Comparison of ENCODE assay signal across 9 cellular contexts in the genomic region with DNA sequence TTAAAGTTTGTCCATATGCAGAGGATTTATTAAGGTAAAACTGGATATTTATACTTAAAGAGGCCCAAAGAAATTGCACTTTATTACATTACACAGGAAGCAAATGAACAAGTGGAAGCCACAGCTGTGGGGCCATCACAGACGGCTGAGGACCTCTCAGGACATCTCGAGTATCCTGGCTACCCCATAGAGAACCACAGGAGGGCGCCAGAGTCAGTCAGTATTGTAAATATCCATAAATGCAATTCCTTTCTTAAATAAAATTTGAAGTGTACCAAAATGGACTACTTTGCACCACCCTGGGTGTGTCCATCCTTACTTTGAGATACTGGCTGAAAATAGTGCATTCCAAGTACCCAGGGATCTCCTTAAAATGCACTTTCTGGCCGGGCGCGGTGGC.
DNase-seq lines count a peak whose midpoint lies in the region; ATAC-seq and TF ChIP-seq lines count a peak whose summit lies in the region.
"Had no signal": no experiment of that assay in that cellular context is flagged by ENCODE, and none has a peak within 500 bp of the region (broad histone marks: within the 10 kb centered on the region; RNA-seq: fewer than 3 reads in every experiment).

No MANE protein-coding gene starts in this region.

- peak; percentile 58 for ATAC-seq in stimulated activated effector memory CD8-positive, alpha-beta T cell treated with anti-CD3 and anti-CD28 coated beads, Interleukin-12 subunit alpha, Interleukin-12 subunit beta, amount 100 ng/mL, for 72 hours

- no peaks in the 10 kb centered on the region for H3K36me3 Mint-ChIP-seq in endothelial cell (ENCODE audit: low read depth, unreplicated experiment)
- no peaks in the 10 kb centered on the region for H3K36me3 Mint-ChIP-seq in stimulated activated effector memory CD8-positive, alpha-beta T cell treated with anti-CD3 and anti-CD28 coated beads, Interleukin-12 subunit alpha, Interleukin-12 subunit beta, amount 100 ng/mL, for 72 hours
- H3K36me3 Mint-ChIP-seq: naive B cell had no signal

- 75% methylated on average over 6 of the region's 6 CpGs for WGBS in suprapubic skin

- no peak overlapping the region for H3K4me3 Mint-ChIP-seq in endothelial cell (ENCODE audit: unreplicated experiment)
- H3K4me3 Mint-ChIP-seq in stimulated activated effector memory CD8-positive, alpha-beta T cell treated with anti-CD3 and anti-CD28 coated beads, Interleukin-12 subunit alpha, Interleukin-12 subunit beta, amount 100 ng/mL, for 72 hours: no peak overlapping the region
- H3K4me3 Mint-ChIP-seq: naive B cell had no signal

- no peak overlapping the region for H3K27ac ChIP-seq in suprapubic skin
- no peak overlapping the region for H3K27ac ChIP-seq in left ventricle myocardium inferior (replicated peaks)

- H3K36me3 ChIP-seq in suprapubic skin (no peaks in the 10 kb centered on the region), left ventricle myocardium inferior (no peaks in the 10 kb centered on the region)

- H3K4me1 Mint-ChIP-seq in endothelial cell (ENCODE audit: unreplicated experiment): no peaks in the 10 kb centered on the region
- H3K4me1 Mint-ChIP-seq in stimulated activated effector memory CD8-positive, alpha-beta T cell treated with anti-CD3 and anti-CD28 coated beads, Interleukin-12 subunit alpha, Interleukin-12 subunit beta, amount 100 ng/mL, for 72 hours: no peaks in the 10 kb centered on the region

- no peak overlapping the region for H3K27ac Mint-ChIP-seq in endothelial cell (ENCODE audit: unreplicated experiment)
- no peak overlapping the region for H3K27ac Mint-ChIP-seq in stimulated activated effector memory CD8-positive, alpha-beta T cell treated with anti-CD3 and anti-CD28 coated beads, Interleukin-12 subunit alpha, Interleukin-12 subunit beta, amount 100 ng/mL, for 72 hours
- H3K27ac Mint-ChIP-seq: naive B cell had no signal

- no peaks in the 10 kb centered on the region for H3K27me3 ChIP-seq in suprapubic skin
- H3K27me3 ChIP-seq in left ventricle myocardium inferior (ENCODE audit: low read depth): no peaks in the 10 kb centered on the region

- H3K4me3 ChIP-seq in suprapubic skin (no peak overlapping the region), left ventricle myocardium inferior (no peak overlapping the region)

- TF ChIP-seq CTCF in endothelial cell (IDR thresholded peaks at IDR 0.05; ENCODE audit: unreplicated experiment) (peak; percentile 60), suprapubic skin (IDR thresholded peaks at IDR 0.05) (no peak), left ventricle myocardium inferior (IDR thresholded peaks at IDR 0.05; ENCODE audit: borderline replicate concordance) (no peak)

- no peak for TF ChIP-seq EP300 in suprapubic skin (IDR thresholded peaks at IDR 0.05)

- peak; percentile 10 for DNase-seq in activated CD8-positive, alpha-beta memory T cell treated with anti-CD3 and anti-CD28 coated beads, Interleukin-2, amount 50 U/mL, for 24 hours (ENCODE audit: extremely low read depth)
- DNase-seq in activated CD8-positive, alpha-beta memory T cell treated with anti-CD3 and anti-CD28 coated beads for 24 hours: no peak
- DNase-seq in OCI-M1 (lab: John Stamatoyannopoulos, UW): peak; percentile 62
- peak; percentile 31 for DNase-seq in endothelial cell (ENCODE audit: low spot score)
- DNase-seq in stimulated activated effector memory CD8-positive, alpha-beta T cell treated with anti-CD3 and anti-CD28 coated beads, Interleukin-12 subunit alpha, Interleukin-12 subunit beta, amount 100 ng/mL, for 72 hours (ENCODE audit: low spot score in 2 of 2): peak in 1 of 2 donors; percentile 62
- DNase-seq in pons (ENCODE audit: low spot score): no peak
- no peak for DNase-seq in suprapubic skin (ENCODE audit: low spot score in 2 of 2)
- no peak for DNase-seq in left ventricle myocardium inferior
- DNase-seq: naive B cell had no signal

- intact Hi-C loops in left ventricle myocardium inferior (cut with micrococcal nuclease): no loop called here

- TF ChIP-seq POLR2A in suprapubic skin (IDR thresholded peaks at IDR 0.05): no peak

- no peaks in the 10 kb centered on the region for H3K4me1 ChIP-seq in suprapubic skin
- H3K4me1 ChIP-seq in left ventricle myocardium inferior: no peaks in the 10 kb centered on the region

- no peaks in the 10 kb centered on the region for H3K9me3 ChIP-seq in suprapubic skin
- H3K9me3 ChIP-seq in left ventricle myocardium inferior (replicated peaks): peaks cover 17% of the 10 kb centered on the region

- H3K27me3 Mint-ChIP-seq in endothelial cell (ENCODE audit: unreplicated experiment): no peaks in the 10 kb centered on the region
- H3K27me3 Mint-ChIP-seq: naive B cell had no signal

- no peaks in the 10 kb centered on the region for H3K9me3 Mint-ChIP-seq in endothelial cell (ENCODE audit: unreplicated experiment)
- peaks cover 3% of the 10 kb centered on the region for H3K9me3 Mint-ChIP-seq in stimulated activated effector memory CD8-positive, alpha-beta T cell treated with anti-CD3 and anti-CD28 coated beads, Interleukin-12 subunit alpha, Interleukin-12 subunit beta, amount 100 ng/mL, for 72 hours

Comparison
In these comparisons a context has a peak if more than half of its experiments do, and no peak if none do; other contexts are left out.
1. DNase-seq: peak in activated CD8-positive, alpha-beta memory T cell treated with anti-CD3 and anti-CD28 coated beads, Interleukin-2, amount 50 U/mL, for 24 hours (single experiment), OCI-M1 (single experiment) and endothelial cell (single experiment); none in activated CD8-positive, alpha-beta memory T cell treated with anti-CD3 and anti-CD28 coated beads for 24 hours (single experiment), pons (single experiment), suprapubic skin (0 of 2) and left ventricle myocardium inferior (single experiment).